ENCODE assay signal across 10 cellular contexts in the genomic region with DNA sequence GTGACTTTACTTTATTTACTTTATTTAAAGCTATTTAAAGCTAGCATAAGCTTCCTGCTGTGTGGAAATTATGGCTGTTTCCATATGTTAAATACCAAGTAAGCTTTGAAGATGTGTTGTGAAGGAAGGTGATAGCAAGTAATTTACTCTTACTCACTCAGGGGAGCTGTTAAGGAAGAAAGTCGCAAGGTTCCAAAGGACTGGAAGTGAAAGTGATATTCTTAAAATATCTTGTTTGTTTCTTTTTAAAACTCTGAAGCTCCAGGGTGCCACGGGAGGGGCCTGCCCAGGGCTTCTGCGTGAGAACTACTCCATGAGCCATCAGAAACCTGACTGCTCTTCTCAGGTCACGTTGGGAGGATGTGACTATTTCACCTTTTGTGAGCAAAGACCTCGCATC.
DNase-seq lines count a peak whose midpoint lies in the region; ATAC-seq and TF ChIP-seq lines count a peak whose summit lies in the region.
"Had no signal": no experiment of that assay in that cellular context is flagged by ENCODE, and none has a peak within 500 bp of the region (broad histone marks: within the 10 kb centered on the region; RNA-seq: fewer than 3 reads in every experiment).

No MANE protein-coding gene starts in this region.

- no peaks in the 10 kb centered on the region for H3K27me3 ChIP-seq in dorsolateral prefrontal cortex

- TF ChIP-seq CTCF in dorsolateral prefrontal cortex (IDR thresholded peaks at IDR 0.05 in 54 of 56, conservative IDR thresholded peaks at IDR 0.05 in 2 of 56; ENCODE audit: low read depth in 1 of 56, partially characterized antibody in 56 of 56) = no peak

- H3K4me3 ChIP-seq in dorsolateral prefrontal cortex = no peak overlapping the region

- ATAC-seq in GM21528 (IDR thresholded peaks at IDR 0.05; ENCODE audit: low FRiP score, unreplicated experiment) (no peak), HG03565 (IDR thresholded peaks at IDR 0.05; ENCODE audit: unreplicated experiment) (no peak)

- intact Hi-C loops in dorsolateral prefrontal cortex (cut with DNase I) = no loop called here

- peak; percentile 9 to 23 for DNase-seq in activated CD4-positive, alpha-beta T cell treated with anti-CD3 and anti-CD28 coated beads for 4 hours
- no peak for DNase-seq in activated CD4-positive, alpha-beta T cell treated with anti-CD3 and anti-CD28 coated beads for 1 hour
- DNase-seq in LoVo (ENCODE audit: low spot score) = peak; percentile 20
- peak in 1 of 10 donors; percentile 50 for DNase-seq in dorsolateral prefrontal cortex
- peak; percentile 9 for DNase-seq in stimulated activated CD4-positive, alpha-beta T cell treated with anti-CD3 and anti-CD28 coated beads, Interleukin-2, amount 100 ng/mL, for 4 hours (ENCODE audit: low read depth)
- no peak for DNase-seq in globus pallidus (ENCODE audit: low spot score)
- DNase-seq: activated B cell treated with CpG ODN at 0.5 μM for 24 hours, amniotic stem cell had no signal

- H3K27ac ChIP-seq in dorsolateral prefrontal cortex = peak overlapping the region in 45 of 59 donors; percentile 4 to 81 (median 59)

Comparison
In these comparisons a context has a peak if more than half of its experiments do, and no peak if none do; other contexts are left out.
1. DNase-seq: peak in activated CD4-positive, alpha-beta T cell treated with anti-CD3 and anti-CD28 coated beads for 4 hours (2 of 2), LoVo (single experiment) and stimulated activated CD4-positive, alpha-beta T cell treated with anti-CD3 and anti-CD28 coated beads, Interleukin-2, amount 100 ng/mL, for 4 hours (single experiment); none in activated CD4-positive, alpha-beta T cell treated with anti-CD3 and anti-CD28 coated beads for 1 hour (single experiment) and globus pallidus (single experiment).